ENCODE assay signal across 1 cellular context in genomic region chr9:88583901-88584596, GRCh38.
TF ChIP-seq lines count a peak whose summit lies in the region.

No MANE protein-coding gene starts in this region.

TF ChIP-seq in IMR-90, 13 proteins besides CTCF, POLR2A, EP300 and RAD21:
- TF ChIP-seq USF2 (IDR thresholded peaks at IDR 0.05; ENCODE audit: low read depth, low read length) (no peak), RCOR1 (IDR thresholded peaks at IDR 0.05; ENCODE audit: insufficient replicate concordance, low read length) (no peak), MAZ (IDR thresholded peaks at IDR 0.05; ENCODE audit: borderline replicate concordance, low read depth, low read length) (no peak), MXI1 (IDR thresholded peaks at IDR 0.05; ENCODE audit: borderline replicate concordance, low read depth, low read length) (no peak), CEBPB (IDR thresholded peaks at IDR 0.05; ENCODE audit: low read depth, low read length) (no peak), CHD1 (IDR thresholded peaks at IDR 0.05; ENCODE audit: low read depth, low read length) (no peak), BHLHE40 (IDR thresholded peaks at IDR 0.05; ENCODE audit: low read depth, low read length) (no peak), FOS (IDR thresholded peaks at IDR 0.05; ENCODE audit: low read depth, low read length) (no peak), MAFK (IDR thresholded peaks at IDR 0.05; ENCODE audit: low read depth, low read length) (no peak), RFX5 (IDR thresholded peaks at IDR 0.05; ENCODE audit: low read depth, low read length) (no peak), ELK1 (IDR thresholded peaks at IDR 0.05; ENCODE audit: borderline replicate concordance, low read depth, low read length) (no peak), NFE2L2 (IDR thresholded peaks at IDR 0.05; ENCODE audit: low read depth, low read length) (no peak), SMC3 (IDR thresholded peaks at IDR 0.05; ENCODE audit: low read depth, low read length) (no peak)
